Comparison of ENCODE assay signal across 21 cellular contexts in the genomic region with DNA sequence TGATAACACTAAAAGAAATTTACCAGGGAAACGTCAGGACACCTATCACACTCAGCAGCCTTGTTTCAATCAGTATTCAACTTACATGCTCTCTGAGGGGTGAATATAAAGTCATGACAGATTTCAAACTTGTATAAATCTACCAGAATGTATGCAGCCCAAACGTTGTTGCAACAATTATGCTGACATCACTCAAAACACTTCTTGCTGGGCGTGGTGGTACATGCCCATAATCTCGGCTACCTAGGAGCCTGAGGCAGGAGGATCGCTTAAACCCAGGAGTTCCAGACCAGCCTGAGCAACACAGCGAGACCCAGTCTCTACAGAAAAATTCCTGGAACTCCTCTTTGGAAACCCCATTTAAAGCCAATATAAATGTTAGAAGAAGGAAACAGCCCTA.
"Had no signal": no experiment of that assay in that cellular context is flagged by ENCODE, and none has a peak within 500 bp of the region (broad histone marks: within the 10 kb centered on the region; RNA-seq: fewer than 3 reads in every experiment).

No MANE protein-coding gene starts in this region.

- H3K27me3 ChIP-seq: colonic mucosa, gastrocnemius medialis, right atrium auricular region, upper lobe of left lung had no signal

- H3K4me1 ChIP-seq: colonic mucosa, gastrocnemius medialis, lower lobe of right lung, prostate gland, right atrium auricular region, spleen, tibial nerve, upper lobe of left lung had no signal

- ATAC-seq: gastrocnemius medialis; left ventricle myocardium superior; lower lobe of right lung; naive thymus-derived CD8-positive, alpha-beta T cell; stimulated activated naive B cell treated with anti-CD40 and anti-IgM and Interleukin-4, amounts not matched to agents 10 μg/mL and 1 μg/mL and 100 μg/mL, for 72 hours had no signal

- H3K4me3 ChIP-seq: colonic mucosa, gastrocnemius medialis, lower lobe of right lung, prostate gland, right atrium auricular region, skin epidermis, spleen, thoracic aorta, tibial nerve, upper lobe of left lung had no signal

- H3K36me3 ChIP-seq: colonic mucosa, gastrocnemius medialis, lower lobe of right lung, prostate gland, right atrium auricular region, spleen, thoracic aorta, tibial nerve, upper lobe of left lung had no signal

- DNase-seq: colonic mucosa; effector CD8-positive, alpha-beta T cell; erythroblast; gastrocnemius medialis; head of caudate nucleus; left ventricle myocardium superior; lower lobe of right lung; naive thymus-derived CD8-positive, alpha-beta T cell; nephron progenitor cell; nucleus accumbens; spleen; stimulated activated naive B cell treated with anti-CD40 and anti-IgM and Interleukin-4, amounts not matched to agents 10 μg/mL and 1 μg/mL and 100 μg/mL, for 72 hours had no signal

- H3K9me3 ChIP-seq: colonic mucosa, gastrocnemius medialis, lower lobe of right lung, prostate gland, right atrium auricular region, spleen, thoracic aorta, tibial nerve, upper lobe of left lung had no signal

- FAIRE-seq: endothelial cell of umbilical vein, keratinocyte, urothelium cell line had no signal

- H3K27ac ChIP-seq: colonic mucosa, gastrocnemius medialis, lower lobe of right lung, prostate gland, right atrium auricular region, skin epidermis, spleen, thoracic aorta, tibial nerve, upper lobe of left lung had no signal
